Comparison of ENCODE assay signal across 8 cellular contexts in the genomic region with DNA sequence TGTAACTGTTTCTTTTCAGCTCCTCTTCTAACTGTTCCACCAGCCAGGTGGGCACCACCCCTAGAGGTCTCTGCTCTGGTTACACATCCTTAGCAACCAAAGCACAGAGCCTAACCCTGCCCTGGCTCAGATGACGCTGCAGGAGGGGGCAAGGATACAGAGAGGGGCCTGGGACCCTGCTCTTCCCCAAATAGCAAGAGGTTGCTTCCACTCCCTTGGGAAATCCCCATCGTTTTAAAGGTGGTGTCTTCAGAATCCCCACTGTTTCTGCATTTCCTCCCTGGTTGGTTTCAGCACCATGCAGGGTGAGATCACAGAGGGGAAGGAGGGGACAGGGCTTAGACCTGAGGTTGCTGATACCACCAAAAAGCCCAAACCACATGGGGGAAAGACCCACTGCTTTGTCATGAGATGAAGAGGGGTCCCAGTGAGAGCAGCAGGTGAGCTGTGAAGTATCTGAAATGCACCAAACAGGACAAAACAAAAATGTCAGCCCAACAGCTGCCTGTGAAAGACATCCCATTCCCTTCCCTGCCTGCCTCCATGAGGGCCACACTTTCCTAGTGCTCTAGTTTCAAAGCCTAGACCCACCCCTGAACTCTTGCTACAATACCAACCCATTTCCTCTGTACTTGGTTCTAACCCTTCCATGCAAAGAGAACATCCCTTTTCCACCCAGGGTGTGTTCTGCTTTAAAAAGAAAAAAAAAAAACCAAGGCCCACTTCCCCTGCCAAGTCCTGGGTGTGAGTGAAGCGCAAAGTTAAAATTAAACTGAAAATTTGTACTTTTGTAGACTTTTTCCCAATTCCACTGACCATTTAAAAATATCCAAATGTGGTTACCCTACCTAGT.
DNase-seq lines count a peak whose midpoint lies in the region; ATAC-seq lines count a peak whose summit lies in the region.

No MANE protein-coding gene starts in this region.

- peak overlapping the region; percentile 94 for H3K27ac Mint-ChIP-seq in T-helper 2 cell treated with Interferon-gamma antibody and Interleukin-4, amounts not matched to agents 5 μg/mL and 100 μg/mL, for 36 hours
- H3K27ac Mint-ChIP-seq in stimulated activated memory B cell treated with anti-CD40 and anti-IgM and Interleukin-4, amounts not matched to agents 10 μg/mL and 1 μg/mL and 100 μg/mL, for 72 hours: peak overlapping the region; percentile 83

- peak; percentile 54 for DNase-seq in T-helper 2 cell treated with Interferon-gamma antibody and Interleukin-4, amounts not matched to agents 5 μg/mL and 100 μg/mL, for 36 hours (ENCODE audit: low spot score)
- DNase-seq in globus pallidus (ENCODE audit: low spot score) (no peak), AG20443 (ENCODE audit: low spot score) (no peak), putamen (ENCODE audit: low spot score) (no peak)

- no peaks in the 10 kb centered on the region for H3K9me3 Mint-ChIP-seq in T-helper 2 cell treated with Interferon-gamma antibody and Interleukin-4, amounts not matched to agents 5 μg/mL and 100 μg/mL, for 36 hours
- H3K9me3 Mint-ChIP-seq in stimulated activated memory B cell treated with anti-CD40 and anti-IgM and Interleukin-4, amounts not matched to agents 10 μg/mL and 1 μg/mL and 100 μg/mL, for 72 hours: no peaks in the 10 kb centered on the region

- peaks cover 31% of the 10 kb centered on the region for H3K36me3 Mint-ChIP-seq in T-helper 2 cell treated with Interferon-gamma antibody and Interleukin-4, amounts not matched to agents 5 μg/mL and 100 μg/mL, for 36 hours (ENCODE audit: low read depth)
- peaks cover 10% of the 10 kb centered on the region for H3K36me3 Mint-ChIP-seq in stimulated activated memory B cell treated with anti-CD40 and anti-IgM and Interleukin-4, amounts not matched to agents 10 μg/mL and 1 μg/mL and 100 μg/mL, for 72 hours

- H3K27me3 Mint-ChIP-seq in T-helper 2 cell treated with Interferon-gamma antibody and Interleukin-4, amounts not matched to agents 5 μg/mL and 100 μg/mL, for 36 hours (ENCODE audit: low read depth): no peaks in the 10 kb centered on the region
- no peaks in the 10 kb centered on the region for H3K27me3 Mint-ChIP-seq in stimulated activated memory B cell treated with anti-CD40 and anti-IgM and Interleukin-4, amounts not matched to agents 10 μg/mL and 1 μg/mL and 100 μg/mL, for 72 hours

- ATAC-seq in GM18858 (IDR thresholded peaks at IDR 0.05; ENCODE audit: unreplicated experiment) (peak; percentile 45), HG02885 (IDR thresholded peaks at IDR 0.05; ENCODE audit: poor library complexity, unreplicated experiment) (peak; percentile 53)
- ATAC-seq in stimulated activated memory B cell treated with anti-CD40 and anti-IgM and Interleukin-4, amounts not matched to agents 10 μg/mL and 1 μg/mL and 100 μg/mL, for 72 hours: peak; percentile 88

- peak overlapping the region; percentile 55 for H3K27ac ChIP-seq in cingulate gyrus (ENCODE audit: low read depth, low read length)

- peak overlapping the region; percentile 73 for H3K4me3 Mint-ChIP-seq in T-helper 2 cell treated with Interferon-gamma antibody and Interleukin-4, amounts not matched to agents 5 μg/mL and 100 μg/mL, for 36 hours
- H3K4me3 Mint-ChIP-seq in stimulated activated memory B cell treated with anti-CD40 and anti-IgM and Interleukin-4, amounts not matched to agents 10 μg/mL and 1 μg/mL and 100 μg/mL, for 72 hours: peak overlapping the region; percentile 49

- peaks cover 63% of the 10 kb centered on the region for H3K4me1 Mint-ChIP-seq in T-helper 2 cell treated with Interferon-gamma antibody and Interleukin-4, amounts not matched to agents 5 μg/mL and 100 μg/mL, for 36 hours (ENCODE audit: low read depth)
- H3K4me1 Mint-ChIP-seq in stimulated activated memory B cell treated with anti-CD40 and anti-IgM and Interleukin-4, amounts not matched to agents 10 μg/mL and 1 μg/mL and 100 μg/mL, for 72 hours: peaks cover 75% of the 10 kb centered on the region
